ENCODE assay signal across 26 cellular contexts in genomic region chr22:49312601-49313000, GRCh38.
"Had no signal": no experiment of that assay in that cellular context is flagged by ENCODE, and none has a peak within 500 bp of the region (broad histone marks: within the 10 kb centered on the region; RNA-seq: fewer than 3 reads in every experiment).

No MANE protein-coding gene starts in this region.

- H3K27ac ChIP-seq: epithelial cell of prostate, foreskin keratinocyte, gastroesophageal sphincter, heart right ventricle, lower lobe of right lung, pancreas, sigmoid colon, thoracic aorta, tibial nerve, upper lobe of left lung, uterus had no signal

- H3K4me3 ChIP-seq: gastroesophageal sphincter, heart right ventricle, lower lobe of right lung, pancreas, sigmoid colon, thoracic aorta, tibial nerve, upper lobe of left lung, uterus had no signal

- H3K4me3 Mint-ChIP-seq: naive thymus-derived CD8-positive, alpha-beta T cell; nephron progenitor cell; stimulated activated memory B cell treated with anti-CD40 and anti-IgM and Interleukin-4, amounts not matched to agents 10 μg/mL and 1 μg/mL and 100 μg/mL, for 72 hours had no signal

- H3K9me3 ChIP-seq: gastroesophageal sphincter, heart right ventricle, lower lobe of right lung, pancreas, sigmoid colon, thoracic aorta, tibial nerve, upper lobe of left lung, uterus had no signal

- DNase-seq: caudate nucleus; cerebellar nuclear complex; effector CD4-positive, alpha-beta T cell; foreskin keratinocyte; heart right ventricle; hippocampal formation; left ventricle myocardium superior; lower lobe of right lung; naive thymus-derived CD8-positive, alpha-beta T cell; nephron progenitor cell; occipital lobe; pancreas; stimulated activated CD4-positive, alpha-beta T cell treated with anti-CD3 and anti-CD28 coated beads, Interleukin-2, amount 100 ng/mL, for 24 hours; stimulated activated CD4-positive, alpha-beta T cell treated with anti-CD3 and anti-CD28 coated beads, Interleukin-4, amount 100 ng/mL, for 24 hours; stimulated activated naive CD8-positive, alpha-beta T cell treated with anti-CD3 and anti-CD28 coated beads, Interleukin-15, Interleukin-2, amounts not matched to agents 100 U/mL and 50 U/mL, for 24 hours; substantia nigra; upper lobe of left lung; uterus had no signal

- ATAC-seq: esophagus mucosa; foreskin keratinocyte; gastroesophageal sphincter; heart right ventricle; left ventricle myocardium superior; lower lobe of right lung; naive thymus-derived CD8-positive, alpha-beta T cell; pancreas; stimulated activated memory B cell treated with anti-CD40 and anti-IgM and Interleukin-4, amounts not matched to agents 10 μg/mL and 1 μg/mL and 100 μg/mL, for 72 hours; stimulated activated naive CD8-positive, alpha-beta T cell treated with anti-CD3 and anti-CD28 coated beads, Interleukin-15, Interleukin-2, amounts not matched to agents 100 U/mL and 50 U/mL, for 24 hours had no signal

- H3K36me3 Mint-ChIP-seq: naive thymus-derived CD8-positive, alpha-beta T cell; stimulated activated memory B cell treated with anti-CD40 and anti-IgM and Interleukin-4, amounts not matched to agents 10 μg/mL and 1 μg/mL and 100 μg/mL, for 72 hours had no signal

- H3K27ac Mint-ChIP-seq: naive thymus-derived CD8-positive, alpha-beta T cell; nephron progenitor cell; progenitor cell of endocrine pancreas; stimulated activated memory B cell treated with anti-CD40 and anti-IgM and Interleukin-4, amounts not matched to agents 10 μg/mL and 1 μg/mL and 100 μg/mL, for 72 hours had no signal

- H3K4me1 Mint-ChIP-seq: nephron progenitor cell; stimulated activated memory B cell treated with anti-CD40 and anti-IgM and Interleukin-4, amounts not matched to agents 10 μg/mL and 1 μg/mL and 100 μg/mL, for 72 hours had no signal

- H3K4me1 ChIP-seq: foreskin keratinocyte, gastroesophageal sphincter, heart right ventricle, lower lobe of right lung, pancreas, sigmoid colon, tibial nerve, upper lobe of left lung, uterus had no signal

- H3K36me3 ChIP-seq: gastroesophageal sphincter, heart right ventricle, lower lobe of right lung, pancreas, sigmoid colon, thoracic aorta, tibial nerve, upper lobe of left lung, uterus had no signal

- H3K27me3 ChIP-seq: foreskin keratinocyte, pancreas, tibial nerve, upper lobe of left lung, uterus had no signal

- H3K9me3 Mint-ChIP-seq: naive thymus-derived CD8-positive, alpha-beta T cell; nephron progenitor cell; stimulated activated memory B cell treated with anti-CD40 and anti-IgM and Interleukin-4, amounts not matched to agents 10 μg/mL and 1 μg/mL and 100 μg/mL, for 72 hours had no signal
